Comparison of ENCODE assay signal across 24 cellular contexts in genomic region chr4:6340446-6341015, GRCh38.
"Had no signal": no experiment of that assay in that cellular context is flagged by ENCODE, and none has a peak within 500 bp of the region (broad histone marks: within the 10 kb centered on the region; RNA-seq: fewer than 3 reads in every experiment).

No MANE protein-coding gene starts in this region.

- H3K9me3 Mint-ChIP-seq: activated T-cell treated with anti-CD3 and anti-CD28 coated beads, Interleukin-2, amount 50 U/mL, for 4 hours; activated T-helper 2 cell treated with anti-CD3 and anti-CD28 coated beads, Interferon-gamma antibody, Interleukin-2, Interleukin-4, amounts not matched to agents 10 μg/mL and 5 μg/mL and 100 μg/mL, durations not matched to agents 14 hours and 24 hours and 36 hours; stimulated activated memory B cell treated with anti-CD40 and anti-IgM and Interleukin-4, amounts not matched to agents 10 μg/mL and 1 μg/mL and 100 μg/mL, for 72 hours; T-cell; T-helper 2 cell treated with Interferon-gamma antibody and Interleukin-4, amounts not matched to agents 5 μg/mL and 100 μg/mL, for 36 hours; type B pancreatic cell had no signal

- H3K9me3 ChIP-seq: body of pancreas, left lung, neutrophil, ovary, right lobe of liver, stomach, thoracic aorta, vagina had no signal

- ATAC-seq: activated T-cell treated with anti-CD3 and anti-CD28 coated beads, Interleukin-2, amount 50 U/mL, for 4 hours; body of pancreas; left lung; naive thymus-derived CD4-positive, alpha-beta T cell; right lobe of liver; stimulated activated memory B cell treated with anti-CD40 and anti-IgM and Interleukin-4, amounts not matched to agents 10 μg/mL and 1 μg/mL and 100 μg/mL, for 72 hours; T-cell had no signal

- H3K27ac Mint-ChIP-seq: activated naive CD8-positive, alpha-beta T cell; activated T-helper 2 cell treated with anti-CD3 and anti-CD28 coated beads, Interferon-gamma antibody, Interleukin-2, Interleukin-4, amounts not matched to agents 10 μg/mL and 5 μg/mL and 100 μg/mL, durations not matched to agents 14 hours and 24 hours and 36 hours; stimulated activated memory B cell treated with anti-CD40 and anti-IgM and Interleukin-4, amounts not matched to agents 10 μg/mL and 1 μg/mL and 100 μg/mL, for 72 hours; T-helper 2 cell treated with Interferon-gamma antibody and Interleukin-4, amounts not matched to agents 5 μg/mL and 100 μg/mL, for 36 hours; type B pancreatic cell had no signal

- H3K27ac ChIP-seq: body of pancreas, coronary artery, left lung, neutrophil, ovary, right lobe of liver, skin epidermis, stomach, thoracic aorta, vagina had no signal

- H3K4me1 ChIP-seq: right lobe of liver, vagina had no signal

- H3K36me3 Mint-ChIP-seq: activated naive CD8-positive, alpha-beta T cell; naive thymus-derived CD4-positive, alpha-beta T cell; stimulated activated memory B cell treated with anti-CD40 and anti-IgM and Interleukin-4, amounts not matched to agents 10 μg/mL and 1 μg/mL and 100 μg/mL, for 72 hours; T-cell; type B pancreatic cell had no signal

- H3K4me3 ChIP-seq: body of pancreas, coronary artery, left lung, ovary, right lobe of liver, skin epidermis, stomach, thoracic aorta, vagina had no signal

- H3K27me3 ChIP-seq: body of pancreas, ovary, right lobe of liver, vagina had no signal

- H3K4me3 Mint-ChIP-seq: activated naive CD8-positive, alpha-beta T cell; activated T-cell treated with anti-CD3 and anti-CD28 coated beads, Interleukin-2, amount 50 U/mL, for 4 hours; naive thymus-derived CD4-positive, alpha-beta T cell; stimulated activated memory B cell treated with anti-CD40 and anti-IgM and Interleukin-4, amounts not matched to agents 10 μg/mL and 1 μg/mL and 100 μg/mL, for 72 hours; T-cell; T-helper 2 cell treated with Interferon-gamma antibody and Interleukin-4, amounts not matched to agents 5 μg/mL and 100 μg/mL, for 36 hours; type B pancreatic cell had no signal

- DNase-seq: activated CD8-positive, alpha-beta memory T cell treated with anti-CD3 and anti-CD28 coated beads, Interleukin-2, amount 50 U/mL, for 48 hours; activated naive CD4-positive, alpha-beta T cell; activated T-cell treated with anti-CD3 and anti-CD28 coated beads, Interleukin-2, amount 50 U/mL, for 4 hours; amniotic stem cell; body of pancreas; central memory CD4-positive, alpha-beta T cell; kidney glomerular epithelial cell; naive thymus-derived CD4-positive, alpha-beta T cell; ovary; stimulated activated CD4-positive, alpha-beta T cell treated with anti-CD3 and anti-CD28 coated beads, Interleukin-2, amount 100 ng/mL, for 24 hours; stomach; T-cell had no signal

- H3K36me3 ChIP-seq: left lung, neutrophil, ovary, right lobe of liver, stomach, thoracic aorta, vagina had no signal
